In the genomic region with DNA sequence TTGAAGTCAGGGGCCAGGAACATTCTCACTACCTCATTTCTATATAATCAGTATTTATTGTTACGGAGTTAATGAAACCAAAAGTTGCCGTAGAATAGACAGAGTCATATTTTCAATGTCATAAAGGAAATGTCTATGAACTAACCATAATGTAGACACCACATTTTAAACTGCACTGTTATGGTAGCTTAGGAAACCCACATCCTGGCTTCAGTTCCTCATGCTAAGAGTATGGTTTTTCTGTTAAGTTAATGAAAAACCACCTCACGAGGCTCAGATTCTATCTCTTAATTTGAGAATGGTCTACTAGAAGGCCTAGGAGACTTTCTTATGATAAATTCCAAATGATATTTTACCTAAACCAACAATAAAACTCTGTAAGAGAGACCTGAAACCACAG, we compare ENCODE assay signal across 9 cellular contexts.
DNase-seq lines count a peak whose midpoint lies in the region; ATAC-seq and FAIRE-seq lines count a peak whose summit lies in the region.
"Had no signal": no experiment of that assay in that cellular context is flagged by ENCODE, and none has a peak within 500 bp of the region (broad histone marks: within the 10 kb centered on the region; RNA-seq: fewer than 3 reads in every experiment).

No MANE protein-coding gene starts in this region.

- in situ Hi-C loops in HAP-1 (cut with MboI; ENCODE audit: low sequenced_read_pairs), result loop anchor here (25.0 kb wide), 2 partner anchors 149 to 474 kb away; no protein-coding TSS in a partner anchor

- H3K4me3 ChIP-seq in HAP-1, result no peak overlapping the region

- no peak for DNase-seq in left colon
- DNase-seq in HAP-1 (ENCODE audit: low spot score in 2 of 2), result no peak
- DNase-seq in NCI-H1092 (lab: John Stamatoyannopoulos, UW), result no peak
- DNase-seq in HTR-8/SVneo (ENCODE audit: insufficient read length, low spot score), result no peak
- DNase-seq: HFFc6 had no signal

- no peaks in the 10 kb centered on the region for H3K9me3 ChIP-seq in HAP-1

- no peaks in the 10 kb centered on the region for H3K36me3 ChIP-seq in HAP-1 (replicated peaks)

- intact Hi-C loops in left colon (cut with DNase I, micrococcal nuclease), result loop anchor here in 1 of 2 donors (5.0 kb wide), 1 partner anchor 144 kb away; no protein-coding TSS in a partner anchor

- FAIRE-seq in HTR-8/SVneo (lab: Jason Lieb, UNC), result no peak
- FAIRE-seq: colon had no signal

- no peaks in the 10 kb centered on the region for H3K27me3 ChIP-seq in HAP-1 (ENCODE audit: low read depth)

- ATAC-seq in GM18861 (IDR thresholded peaks at IDR 0.05; ENCODE audit: unreplicated experiment) (peak; percentile 100), GM21528 (IDR thresholded peaks at IDR 0.05; ENCODE audit: low FRiP score, unreplicated experiment) (peak; percentile 100), HG03520 (IDR thresholded peaks at IDR 0.05; ENCODE audit: unreplicated experiment) (peak; percentile 100), left colon (peak; percentile 41)

- no peaks in the 10 kb centered on the region for H3K4me1 ChIP-seq in HAP-1

Comparison
In these comparisons a context has a peak if more than half of its experiments do, and no peak if none do; other contexts are left out.
1. ATAC-seq: peak in every context shown above with its lines; median percentile 100 in GM18861; 100 in GM21528; 100 in HG03520; 41 in left colon.